In the genomic region with DNA sequence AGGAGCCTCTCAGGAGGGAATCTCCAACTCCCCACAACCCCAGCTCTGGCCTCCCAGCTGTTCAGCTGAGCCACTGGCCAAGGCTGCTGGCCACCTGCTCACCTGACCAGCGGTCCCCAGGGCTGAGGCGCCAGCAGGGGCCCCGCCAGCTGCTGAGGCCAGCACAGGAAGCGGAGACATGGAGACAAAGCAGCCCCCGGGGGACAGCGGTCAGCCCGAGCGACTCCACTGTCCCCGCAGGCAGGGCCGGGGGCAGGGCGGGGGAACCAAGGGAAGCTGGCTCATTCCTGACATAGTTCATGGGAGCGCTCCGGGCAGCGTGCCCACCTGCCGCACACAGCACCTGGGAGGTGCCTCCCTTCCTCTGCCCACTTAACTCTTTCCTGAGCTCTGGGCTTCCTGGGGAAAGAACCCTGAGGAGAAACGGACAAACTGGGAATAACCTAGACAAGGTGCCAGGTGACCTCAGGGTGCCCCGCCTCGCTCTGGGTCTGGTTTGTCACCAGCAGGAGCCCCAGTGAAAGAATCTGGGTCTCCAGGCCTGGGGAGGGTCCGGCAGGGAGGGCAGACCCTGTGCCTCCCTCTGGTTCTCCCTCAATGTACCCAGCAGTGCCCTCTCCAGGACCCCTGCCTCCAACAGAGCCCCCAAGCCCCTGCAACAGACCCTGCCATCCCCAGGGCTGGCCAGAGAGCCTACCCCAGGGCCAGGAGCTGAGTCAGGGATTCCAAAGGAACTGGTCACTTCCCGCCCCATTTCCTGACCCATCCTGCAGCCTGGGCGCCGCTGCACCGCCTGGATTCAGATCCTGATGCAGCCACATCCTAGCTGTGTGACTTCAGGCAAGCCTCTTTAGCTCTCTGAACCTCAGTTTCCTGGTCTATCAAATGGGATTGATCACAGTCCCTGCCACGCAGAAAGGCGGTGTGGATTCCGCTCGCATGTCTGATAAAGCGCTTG, we compare ENCODE assay signal across 1 cellular context.
TF ChIP-seq lines count a peak whose summit lies in the region.

No MANE protein-coding gene starts in this region.

TF ChIP-seq in HepG2, 621 proteins besides CTCF, POLR2A, EP300 and RAD21 (continued from another document and continues in another):
- TF ChIP-seq, protein P1, sequence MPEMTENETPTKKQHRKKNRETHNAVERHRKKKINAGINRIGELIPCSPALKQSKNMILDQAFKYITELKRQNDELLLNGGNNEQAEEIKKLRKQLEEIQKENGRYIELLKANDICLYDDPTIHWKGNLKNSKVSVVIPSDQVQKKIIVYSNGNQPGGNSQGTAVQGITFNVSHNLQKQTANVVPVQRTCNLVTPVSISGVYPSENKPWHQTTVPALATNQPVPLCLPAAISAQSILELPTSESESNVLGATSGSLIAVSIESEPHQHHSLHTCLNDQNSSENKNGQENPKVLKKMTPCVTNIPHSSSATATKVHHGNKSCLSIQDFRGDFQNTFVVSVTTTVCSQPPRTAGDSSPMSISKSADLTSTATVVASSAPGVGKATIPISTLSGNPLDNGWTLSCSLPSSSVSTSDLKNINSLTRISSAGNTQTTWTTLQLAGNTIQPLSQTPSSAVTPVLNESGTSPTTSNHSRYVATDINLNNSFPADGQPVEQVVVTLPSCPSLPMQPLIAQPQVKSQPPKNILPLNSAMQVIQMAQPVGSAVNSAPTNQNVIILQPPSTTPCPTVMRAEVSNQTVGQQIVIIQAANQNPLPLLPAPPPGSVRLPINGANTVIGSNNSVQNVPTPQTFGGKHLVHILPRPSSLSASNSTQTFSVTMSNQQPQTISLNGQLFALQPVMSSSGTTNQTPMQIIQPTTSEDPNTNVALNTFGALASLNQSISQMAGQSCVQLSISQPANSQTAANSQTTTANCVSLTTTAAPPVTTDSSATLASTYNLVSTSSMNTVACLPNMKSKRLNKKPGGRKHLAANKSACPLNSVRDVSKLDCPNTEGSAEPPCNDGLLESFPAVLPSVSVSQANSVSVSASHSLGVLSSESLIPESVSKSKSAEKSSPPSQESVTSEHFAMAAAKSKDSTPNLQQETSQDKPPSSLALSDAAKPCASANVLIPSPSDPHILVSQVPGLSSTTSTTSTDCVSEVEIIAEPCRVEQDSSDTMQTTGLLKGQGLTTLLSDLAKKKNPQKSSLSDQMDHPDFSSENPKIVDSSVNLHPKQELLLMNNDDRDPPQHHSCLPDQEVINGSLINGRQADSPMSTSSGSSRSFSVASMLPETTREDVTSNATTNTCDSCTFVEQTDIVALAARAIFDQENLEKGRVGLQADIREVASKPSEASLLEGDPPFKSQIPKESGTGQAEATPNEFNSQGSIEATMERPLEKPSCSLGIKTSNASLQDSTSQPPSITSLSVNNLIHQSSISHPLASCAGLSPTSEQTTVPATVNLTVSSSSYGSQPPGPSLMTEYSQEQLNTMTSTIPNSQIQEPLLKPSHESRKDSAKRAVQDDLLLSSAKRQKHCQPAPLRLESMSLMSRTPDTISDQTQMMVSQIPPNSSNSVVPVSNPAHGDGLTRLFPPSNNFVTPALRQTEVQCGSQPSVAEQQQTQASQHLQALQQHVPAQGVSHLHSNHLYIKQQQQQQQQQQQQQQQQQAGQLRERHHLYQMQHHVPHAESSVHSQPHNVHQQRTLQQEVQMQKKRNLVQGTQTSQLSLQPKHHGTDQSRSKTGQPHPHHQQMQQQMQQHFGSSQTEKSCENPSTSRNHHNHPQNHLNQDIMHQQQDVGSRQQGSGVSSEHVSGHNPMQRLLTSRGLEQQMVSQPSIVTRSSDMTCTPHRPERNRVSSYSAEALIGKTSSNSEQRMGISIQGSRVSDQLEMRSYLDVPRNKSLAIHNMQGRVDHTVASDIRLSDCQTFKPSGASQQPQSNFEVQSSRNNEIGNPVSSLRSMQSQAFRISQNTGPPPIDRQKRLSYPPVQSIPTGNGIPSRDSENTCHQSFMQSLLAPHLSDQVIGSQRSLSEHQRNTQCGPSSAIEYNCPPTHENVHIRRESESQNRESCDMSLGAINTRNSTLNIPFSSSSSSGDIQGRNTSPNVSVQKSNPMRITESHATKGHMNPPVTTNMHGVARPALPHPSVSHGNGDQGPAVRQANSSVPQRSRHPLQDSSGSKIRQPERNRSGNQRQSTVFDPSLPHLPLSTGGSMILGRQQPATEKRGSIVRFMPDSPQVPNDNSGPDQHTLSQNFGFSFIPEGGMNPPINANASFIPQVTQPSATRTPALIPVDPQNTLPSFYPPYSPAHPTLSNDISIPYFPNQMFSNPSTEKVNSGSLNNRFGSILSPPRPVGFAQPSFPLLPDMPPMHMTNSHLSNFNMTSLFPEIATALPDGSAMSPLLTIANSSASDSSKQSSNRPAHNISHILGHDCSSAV (CRISPR knock-in tag; IDR thresholded peaks at IDR 0.05; ENCODE audit: borderline replicate concordance): no peak
- TF ChIP-seq FOXJ3 (CRISPR knock-in tag; IDR thresholded peaks at IDR 0.05; ENCODE audit: borderline replicate concordance) (0 out of 2 replicates have a peak, but pooled peaks have one; percentile 20), MAF1 (CRISPR knock-in tag; IDR thresholded peaks at IDR 0.05; ENCODE audit: borderline replicate concordance) (no peak), ZNF768 (CRISPR knock-in tag; IDR thresholded peaks at IDR 0.05) (peak; percentile 98), GABPA (IDR thresholded peaks at IDR 0.05; ENCODE audit: low read depth, low read length) (no peak), GABPA (CRISPR knock-in tag; IDR thresholded peaks at IDR 0.05; ENCODE audit: low read depth) (no peak), ATRX (CRISPR knock-in tag; IDR thresholded peaks at IDR 0.05; ENCODE audit: borderline replicate concordance) (no peak), FOXO1 (CRISPR knock-in tag; IDR thresholded peaks at IDR 0.05) (peak; percentile 26; the same call in 1 of the 2 replicates), EHMT2 (IDR thresholded peaks at IDR 0.05; ENCODE audit: borderline replicate concordance, low read depth, low read length) (no peak), GTF2F1 (IDR thresholded peaks at IDR 0.05; ENCODE audit: low read length) (no peak), ARHGAP35 (CRISPR knock-in tag; IDR thresholded peaks at IDR 0.05; ENCODE audit: borderline replicate concordance) (no peak; the same call in 1 of the 2 replicates), MTF2 (CRISPR knock-in tag; IDR thresholded peaks at IDR 0.05; ENCODE audit: borderline replicate concordance) (no peak), SP4 (CRISPR knock-in tag; IDR thresholded peaks at IDR 0.05) (no peak), U2AF1 (optimal IDR thresholded peaks at IDR 0.05; ENCODE audit: low read depth, low read length) (no peak), ZNF792 (CRISPR knock-in tag; IDR thresholded peaks at IDR 0.05) (peak; percentile 22; the same call in 1 of the 2 replicates), TBX3 (IDR thresholded peaks at IDR 0.05; ENCODE audit: borderline replicate concordance) (no peak), ZNF672 (CRISPR knock-in tag; IDR thresholded peaks at IDR 0.05) (no peak), MTF1 (CRISPR knock-in tag; IDR thresholded peaks at IDR 0.05) (no peak), ZNF644 (CRISPR knock-in tag; IDR thresholded peaks at IDR 0.05; ENCODE audit: low read depth) (no peak), MXD4 (CRISPR knock-in tag; IDR thresholded peaks at IDR 0.05) (peak; percentile 63; the same call in 1 of the 2 replicates), NR2F2 (IDR thresholded peaks at IDR 0.05; ENCODE audit: borderline replicate concordance, low read depth) (no peak), ZNF282 (IDR thresholded peaks at IDR 0.05; ENCODE audit: partially characterized antibody) (no peak), JUND (CRISPR knock-in tag; IDR thresholded peaks at IDR 0.05) (no peak), ZNF878 (CRISPR knock-in tag; IDR thresholded peaks at IDR 0.05) (no peak), ZNF737 (CRISPR knock-in tag; IDR thresholded peaks at IDR 0.05; ENCODE audit: borderline replicate concordance) (no peak)
- TF ChIP-seq, protein P2, sequence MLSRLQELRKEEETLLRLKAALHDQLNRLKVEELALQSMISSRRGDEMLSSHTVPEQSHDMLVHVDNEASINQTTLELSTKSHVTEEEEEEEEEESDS (CRISPR knock-in tag; IDR thresholded peaks at IDR 0.05; ENCODE audit: borderline replicate concordance): no peak
- TF ChIP-seq, protein P3, sequence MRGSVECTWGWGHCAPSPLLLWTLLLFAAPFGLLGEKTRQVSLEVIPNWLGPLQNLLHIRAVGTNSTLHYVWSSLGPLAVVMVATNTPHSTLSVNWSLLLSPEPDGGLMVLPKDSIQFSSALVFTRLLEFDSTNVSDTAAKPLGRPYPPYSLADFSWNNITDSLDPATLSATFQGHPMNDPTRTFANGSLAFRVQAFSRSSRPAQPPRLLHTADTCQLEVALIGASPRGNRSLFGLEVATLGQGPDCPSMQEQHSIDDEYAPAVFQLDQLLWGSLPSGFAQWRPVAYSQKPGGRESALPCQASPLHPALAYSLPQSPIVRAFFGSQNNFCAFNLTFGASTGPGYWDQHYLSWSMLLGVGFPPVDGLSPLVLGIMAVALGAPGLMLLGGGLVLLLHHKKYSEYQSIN (CRISPR knock-in tag; IDR thresholded peaks at IDR 0.05; ENCODE audit: borderline replicate concordance): no peak
- TF ChIP-seq, protein P4, sequence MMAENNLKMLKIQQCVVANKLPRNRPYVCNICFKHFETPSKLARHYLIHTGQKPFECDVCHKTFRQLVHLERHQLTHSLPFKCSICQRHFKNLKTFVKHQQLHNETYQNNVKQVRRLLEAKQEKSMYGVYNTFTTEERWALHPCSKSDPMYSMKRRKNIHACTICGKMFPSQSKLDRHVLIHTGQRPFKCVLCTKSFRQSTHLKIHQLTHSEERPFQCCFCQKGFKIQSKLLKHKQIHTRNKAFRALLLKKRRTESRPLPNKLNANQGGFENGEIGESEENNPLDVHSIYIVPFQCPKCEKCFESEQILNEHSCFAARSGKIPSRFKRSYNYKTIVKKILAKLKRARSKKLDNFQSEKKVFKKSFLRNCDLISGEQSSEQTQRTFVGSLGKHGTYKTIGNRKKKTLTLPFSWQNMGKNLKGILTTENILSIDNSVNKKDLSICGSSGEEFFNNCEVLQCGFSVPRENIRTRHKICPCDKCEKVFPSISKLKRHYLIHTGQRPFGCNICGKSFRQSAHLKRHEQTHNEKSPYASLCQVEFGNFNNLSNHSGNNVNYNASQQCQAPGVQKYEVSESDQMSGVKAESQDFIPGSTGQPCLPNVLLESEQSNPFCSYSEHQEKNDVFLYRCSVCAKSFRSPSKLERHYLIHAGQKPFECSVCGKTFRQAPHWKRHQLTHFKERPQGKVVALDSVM (CRISPR knock-in tag; IDR thresholded peaks at IDR 0.05): peak; percentile 26; the same call in 1 of the 2 replicates
- TF ChIP-seq, protein P5, sequence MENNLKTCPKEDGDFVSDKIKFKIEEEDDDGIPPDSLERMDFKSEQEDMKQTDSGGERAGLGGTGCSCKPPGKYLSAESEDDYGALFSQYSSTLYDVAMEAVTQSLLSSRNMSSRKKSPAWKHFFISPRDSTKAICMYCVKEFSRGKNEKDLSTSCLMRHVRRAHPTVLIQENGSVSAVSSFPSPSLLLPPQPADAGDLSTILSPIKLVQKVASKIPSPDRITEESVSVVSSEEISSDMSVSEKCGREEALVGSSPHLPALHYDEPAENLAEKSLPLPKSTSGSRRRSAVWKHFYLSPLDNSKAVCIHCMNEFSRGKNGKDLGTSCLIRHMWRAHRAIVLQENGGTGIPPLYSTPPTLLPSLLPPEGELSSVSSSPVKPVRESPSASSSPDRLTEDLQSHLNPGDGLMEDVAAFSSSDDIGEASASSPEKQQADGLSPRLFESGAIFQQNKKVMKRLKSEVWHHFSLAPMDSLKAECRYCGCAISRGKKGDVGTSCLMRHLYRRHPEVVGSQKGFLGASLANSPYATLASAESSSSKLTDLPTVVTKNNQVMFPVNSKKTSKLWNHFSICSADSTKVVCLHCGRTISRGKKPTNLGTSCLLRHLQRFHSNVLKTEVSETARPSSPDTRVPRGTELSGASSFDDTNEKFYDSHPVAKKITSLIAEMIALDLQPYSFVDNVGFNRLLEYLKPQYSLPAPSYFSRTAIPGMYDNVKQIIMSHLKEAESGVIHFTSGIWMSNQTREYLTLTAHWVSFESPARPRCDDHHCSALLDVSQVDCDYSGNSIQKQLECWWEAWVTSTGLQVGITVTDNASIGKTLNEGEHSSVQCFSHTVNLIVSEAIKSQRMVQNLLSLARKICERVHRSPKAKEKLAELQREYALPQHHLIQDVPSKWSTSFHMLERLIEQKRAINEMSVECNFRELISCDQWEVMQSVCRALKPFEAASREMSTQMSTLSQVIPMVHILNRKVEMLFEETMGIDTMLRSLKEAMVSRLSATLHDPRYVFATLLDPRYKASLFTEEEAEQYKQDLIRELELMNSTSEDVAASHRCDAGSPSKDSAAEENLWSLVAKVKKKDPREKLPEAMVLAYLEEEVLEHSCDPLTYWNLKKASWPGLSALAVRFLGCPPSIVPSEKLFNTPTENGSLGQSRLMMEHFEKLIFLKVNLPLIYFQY (CRISPR knock-in tag; IDR thresholded peaks at IDR 0.05; ENCODE audit: borderline replicate concordance): no peak
- TF ChIP-seq, protein P6, sequence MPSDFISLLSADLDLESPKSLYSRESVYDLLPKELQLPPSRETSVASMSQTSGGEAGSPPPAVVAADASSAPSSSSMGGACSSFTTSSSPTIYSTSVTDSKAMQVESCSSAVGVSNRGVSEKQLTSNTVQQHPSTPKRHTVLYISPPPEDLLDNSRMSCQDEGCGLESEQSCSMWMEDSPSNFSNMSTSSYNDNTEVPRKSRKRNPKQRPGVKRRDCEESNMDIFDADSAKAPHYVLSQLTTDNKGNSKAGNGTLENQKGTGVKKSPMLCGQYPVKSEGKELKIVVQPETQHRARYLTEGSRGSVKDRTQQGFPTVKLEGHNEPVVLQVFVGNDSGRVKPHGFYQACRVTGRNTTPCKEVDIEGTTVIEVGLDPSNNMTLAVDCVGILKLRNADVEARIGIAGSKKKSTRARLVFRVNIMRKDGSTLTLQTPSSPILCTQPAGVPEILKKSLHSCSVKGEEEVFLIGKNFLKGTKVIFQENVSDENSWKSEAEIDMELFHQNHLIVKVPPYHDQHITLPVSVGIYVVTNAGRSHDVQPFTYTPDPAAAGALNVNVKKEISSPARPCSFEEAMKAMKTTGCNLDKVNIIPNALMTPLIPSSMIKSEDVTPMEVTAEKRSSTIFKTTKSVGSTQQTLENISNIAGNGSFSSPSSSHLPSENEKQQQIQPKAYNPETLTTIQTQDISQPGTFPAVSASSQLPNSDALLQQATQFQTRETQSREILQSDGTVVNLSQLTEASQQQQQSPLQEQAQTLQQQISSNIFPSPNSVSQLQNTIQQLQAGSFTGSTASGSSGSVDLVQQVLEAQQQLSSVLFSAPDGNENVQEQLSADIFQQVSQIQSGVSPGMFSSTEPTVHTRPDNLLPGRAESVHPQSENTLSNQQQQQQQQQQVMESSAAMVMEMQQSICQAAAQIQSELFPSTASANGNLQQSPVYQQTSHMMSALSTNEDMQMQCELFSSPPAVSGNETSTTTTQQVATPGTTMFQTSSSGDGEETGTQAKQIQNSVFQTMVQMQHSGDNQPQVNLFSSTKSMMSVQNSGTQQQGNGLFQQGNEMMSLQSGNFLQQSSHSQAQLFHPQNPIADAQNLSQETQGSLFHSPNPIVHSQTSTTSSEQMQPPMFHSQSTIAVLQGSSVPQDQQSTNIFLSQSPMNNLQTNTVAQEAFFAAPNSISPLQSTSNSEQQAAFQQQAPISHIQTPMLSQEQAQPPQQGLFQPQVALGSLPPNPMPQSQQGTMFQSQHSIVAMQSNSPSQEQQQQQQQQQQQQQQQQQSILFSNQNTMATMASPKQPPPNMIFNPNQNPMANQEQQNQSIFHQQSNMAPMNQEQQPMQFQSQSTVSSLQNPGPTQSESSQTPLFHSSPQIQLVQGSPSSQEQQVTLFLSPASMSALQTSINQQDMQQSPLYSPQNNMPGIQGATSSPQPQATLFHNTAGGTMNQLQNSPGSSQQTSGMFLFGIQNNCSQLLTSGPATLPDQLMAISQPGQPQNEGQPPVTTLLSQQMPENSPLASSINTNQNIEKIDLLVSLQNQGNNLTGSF (CRISPR knock-in tag; IDR thresholded peaks at IDR 0.05): no peak
- TF ChIP-seq, protein P7, sequence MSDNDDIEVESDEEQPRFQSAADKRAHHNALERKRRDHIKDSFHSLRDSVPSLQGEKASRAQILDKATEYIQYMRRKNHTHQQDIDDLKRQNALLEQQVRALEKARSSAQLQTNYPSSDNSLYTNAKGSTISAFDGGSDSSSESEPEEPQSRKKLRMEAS (IDR thresholded peaks at IDR 0.05): no peak; the same call in 1 of the 2 replicates
